In the genomic region with DNA sequence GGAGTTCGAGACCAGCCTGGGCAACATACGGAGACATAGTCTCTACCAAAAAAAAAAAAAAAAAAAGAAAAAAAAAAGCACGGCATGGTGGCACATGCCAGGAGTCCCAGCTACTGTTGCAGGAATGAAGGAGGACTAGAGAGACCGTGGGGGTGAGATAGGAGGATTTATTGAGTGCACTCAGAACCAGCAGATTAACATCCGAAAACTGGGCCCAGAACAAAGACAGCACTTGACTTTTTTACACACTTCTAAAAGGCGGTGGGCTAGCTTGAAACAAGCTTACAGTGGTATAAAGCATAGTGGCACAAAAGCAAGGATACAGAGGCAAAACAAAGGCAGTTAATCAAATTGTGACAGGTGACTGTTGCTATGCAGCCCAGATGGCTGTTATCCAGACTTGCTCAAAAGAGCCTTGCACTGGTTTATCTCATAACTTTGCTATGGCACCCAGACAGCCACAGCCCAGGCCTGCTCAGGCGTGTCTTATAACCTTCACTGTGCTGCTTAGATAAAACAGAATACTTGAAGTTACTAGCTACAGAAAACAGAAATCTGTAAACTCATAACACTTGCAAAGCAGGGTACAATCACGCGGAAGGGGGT, we compare ENCODE assay signal across 10 cellular contexts. TPM values are rescaled to one million over a fixed set of nuclear protein-coding genes. Genes with fewer than 3 reads are reported as not detected.
DNase-seq lines count a peak whose midpoint lies in the region; ATAC-seq and TF ChIP-seq lines count a peak whose summit lies in the region.
"Had no signal": no experiment of that assay in that cellular context is flagged by ENCODE, and none has a peak within 500 bp of the region (broad histone marks: within the 10 kb centered on the region; RNA-seq: fewer than 3 reads in every experiment).

No MANE protein-coding gene starts in this region.

- DNase-seq in NCI-H1417 (lab: John Stamatoyannopoulos, UW) (peak; percentile 7 to 72 (median 44)), NCI-H1417 treated with DMSO at 0.1 percent for 48 hours (lab: John Stamatoyannopoulos, UW) (no peak), HT1080 (ENCODE audit: low read depth) (peak; percentile 21), amniotic epithelial cell (ENCODE audit: low read depth) (peak; percentile 64), iris pigment epithelial cell (ENCODE audit: low read depth) (peak; percentile 41), GM13977 (ENCODE audit: low spot score) (no peak)
- DNase-seq: stomach had no signal

- TF ChIP-seq CTCF in GM13977 (IDR thresholded peaks at IDR 0.05; ENCODE audit: extremely low read depth, insufficient read depth, missing control alignments) = no peak

- no peak for ATAC-seq in HG02571 (IDR thresholded peaks at IDR 0.05; ENCODE audit: unreplicated experiment)
- ATAC-seq in HG02678 (IDR thresholded peaks at IDR 0.05; ENCODE audit: unreplicated experiment) = no peak
- ATAC-seq: A549 had no signal

- in situ Hi-C loops in GM13977 (cut with MboI; ENCODE audit: low pct_unique_long_range_greater_than_20kb, low sequenced_read_pairs, unreplicated experiment) = no loop called here

RNA-seq across cellular contexts. Expression of a gene that starts 10.0 kb away (rescaled TPM):
- total RNA-seq in HT1080 (2014; rRNA removed; shearing (Covaris generic)) = 27.3 and 29.0 TPM in 2 replicates
- polyA plus RNA-seq in HT1080 (2015; cell fraction: cytosol; rRNA removed) = 28.2 and 33.0 TPM in 2 replicates
- 17.0 and 18.8 TPM in 2 replicates for polyA plus RNA-seq in HT1080 (2015; cell fraction: nucleus; rRNA removed)

Comparison
In these comparisons a context has a peak if more than half of its experiments do, and no peak if none do; other contexts are left out.
1. DNase-seq: peak in NCI-H1417 (3 of 3), HT1080 (single experiment), amniotic epithelial cell (single experiment) and iris pigment epithelial cell (single experiment); none in NCI-H1417 treated with DMSO at 0.1 percent for 48 hours (single experiment) and GM13977 (single experiment).